In genomic region chr3:39409514-39410136, GRCh38 we compare ENCODE assay signal across 10 cellular contexts. TPM values are rescaled to one million over a fixed set of nuclear protein-coding genes. Genes with fewer than 3 reads are reported as not detected.
DNase-seq lines count a peak whose midpoint lies in the region; ATAC-seq, FAIRE-seq and TF ChIP-seq lines count a peak whose summit lies in the region.
"Had no signal": no experiment of that assay in that cellular context is flagged by ENCODE, and none has a peak within 500 bp of the region (broad histone marks: within the 10 kb centered on the region; RNA-seq: fewer than 3 reads in every experiment).

No MANE protein-coding gene starts in this region.

- H3K4me3 ChIP-seq in DOHH2 (ENCODE audit: low read length): peak overlapping the region; percentile 82
- peak overlapping the region; percentile 94 for H3K4me3 ChIP-seq in Loucy (ENCODE audit: low read length, poor library complexity, severe bottlenecking)
- peak overlapping the region; percentile 8 for H3K4me3 ChIP-seq in adipocyte (ENCODE audit: low read length)
- H3K4me3 ChIP-seq: body of pancreas, Peyer's patch had no signal

- peaks cover 3% of the 10 kb centered on the region for H3K27me3 Mint-ChIP-seq in nephron progenitor cell (ENCODE audit: low read depth, poor library complexity)

- peak overlapping the region; percentile 47 for H3K4me3 Mint-ChIP-seq in nephron progenitor cell

- H4K20me1 ChIP-seq in DOHH2 (ENCODE audit: control insufficient read depth, insufficient read depth, low read depth, low read length) (peaks cover 32% of the 10 kb centered on the region), Loucy (ENCODE audit: insufficient read depth, low read length, poor library complexity, severe bottlenecking) (peaks cover 67% of the 10 kb centered on the region)

- no peaks in the 10 kb centered on the region for H3K9me2 ChIP-seq in DOHH2 (replicated peaks; ENCODE audit: control insufficient read depth, low read length)
- H3K9me2 ChIP-seq in Loucy (replicated peaks; ENCODE audit: low read depth, low read length): no peaks in the 10 kb centered on the region

- peaks cover 39% of the 10 kb centered on the region for H3K4me1 ChIP-seq in DOHH2 (ENCODE audit: control insufficient read depth, low read length)
- H3K4me1 ChIP-seq in Loucy (ENCODE audit: insufficient read depth, low read length, poor library complexity, severe bottlenecking): peaks cover 53% of the 10 kb centered on the region
- H3K4me1 ChIP-seq in adipocyte (ENCODE audit: control insufficient read depth, insufficient read depth, low read length): peaks cover 38% of the 10 kb centered on the region

- H3K36me3 ChIP-seq in DOHH2 (ENCODE audit: control insufficient read depth, low read length): peaks cover 81% of the 10 kb centered on the region
- peaks cover 69% of the 10 kb centered on the region for H3K36me3 ChIP-seq in Loucy (ENCODE audit: insufficient read depth, low read length)
- H3K36me3 ChIP-seq in adipocyte (ENCODE audit: control insufficient read depth, insufficient read depth, low read length, severe bottlenecking): peaks cover 68% of the 10 kb centered on the region

- peak overlapping the region; percentile 87 for H3K9ac ChIP-seq in Loucy (ENCODE audit: low read depth, low read length, poor library complexity, severe bottlenecking)
- H3K9ac ChIP-seq in adipocyte (ENCODE audit: low read length): peak overlapping the region; percentile 52

- H3K9me3 ChIP-seq in DOHH2 (ENCODE audit: control insufficient read depth, insufficient read depth, low read length) (no peaks in the 10 kb centered on the region), Loucy (ENCODE audit: insufficient read depth, low read depth, low read length) (no peaks in the 10 kb centered on the region), adipocyte (ENCODE audit: control insufficient read depth, low read length) (no peaks in the 10 kb centered on the region)
- H3K9me3 ChIP-seq: body of pancreas, Peyer's patch had no signal

- peaks cover 42% of the 10 kb centered on the region for H3K4me1 Mint-ChIP-seq in nephron progenitor cell

- H3K27ac Mint-ChIP-seq in nephron progenitor cell: peak overlapping the region; percentile 97

- H3K79me2 ChIP-seq in DOHH2 (ENCODE audit: control insufficient read depth, low read length) (peaks cover 47% of the 10 kb centered on the region), Loucy (ENCODE audit: insufficient read depth, low read length) (peaks cover 69% of the 10 kb centered on the region)

- peaks cover 63% of the 10 kb centered on the region for H3K36me3 Mint-ChIP-seq in nephron progenitor cell (ENCODE audit: low read depth)

- H3F3A ChIP-seq in DOHH2 (ENCODE audit: control insufficient read depth, insufficient read depth) (peaks cover 80% of the 10 kb centered on the region), Loucy (ENCODE audit: low read depth) (peaks cover 7% of the 10 kb centered on the region; the same call in 1 of the 2 replicates)

- no peak for ATAC-seq in GM18868 (IDR thresholded peaks at IDR 0.05; ENCODE audit: unreplicated experiment)
- ATAC-seq: body of pancreas had no signal

- H3K4me2 ChIP-seq in DOHH2 (ENCODE audit: low read length) (peak overlapping the region; percentile 72), Loucy (ENCODE audit: low read depth, low read length, poor library complexity, severe bottlenecking) (peak overlapping the region; percentile 97)

- H3K9me3 Mint-ChIP-seq in nephron progenitor cell: no peaks in the 10 kb centered on the region

- FAIRE-seq in frontal cortex (lab: Jason Lieb, UNC): no peak

- DNase-seq in adipocyte (ENCODE audit: low read depth) (no peak), nephron progenitor cell (no peak), NOMO-1 (lab: John Stamatoyannopoulos, UW; ENCODE audit: unreplicated experiment in 2 of 2) (no peak), frontal cortex (ENCODE audit: low spot score in 2 of 2) (no peak)
- DNase-seq: Peyer's patch had no signal

- no peaks in the 10 kb centered on the region for H3K27me3 ChIP-seq in DOHH2 (ENCODE audit: control insufficient read depth, low read length)
- H3K27me3 ChIP-seq in Loucy (ENCODE audit: insufficient read depth, low read length, poor library complexity, severe bottlenecking): no peaks in the 10 kb centered on the region
- no peaks in the 10 kb centered on the region for H3K27me3 ChIP-seq in adipocyte (replicated peaks; ENCODE audit: control insufficient read depth, insufficient read depth, low read length)
- H3K27me3 ChIP-seq: body of pancreas, Peyer's patch had no signal

- TF ChIP-seq CTCF in DOHH2 (IDR thresholded peaks at IDR 0.05; ENCODE audit: low read depth, low read length, poor library complexity, severe bottlenecking) (no peak), Loucy (conservative IDR thresholded peaks at IDR 0.05; ENCODE audit: low read length) (no peak), nephron progenitor cell (IDR thresholded peaks at IDR 0.05) (no peak)

- H3K27ac ChIP-seq in DOHH2 (ENCODE audit: low read depth, low read length): no peak overlapping the region
- H3K27ac ChIP-seq: body of pancreas, Peyer's patch had no signal

- no peak overlapping the region for H2AFZ ChIP-seq in Loucy (ENCODE audit: low read length)

RNA-seq across cellular contexts. Expression of gene RPSA, which starts 3.1 kb away (rescaled TPM):
- 1,502 TPM for total RNA-seq in frontal cortex

RNA-seq across cellular contexts. Expression of gene SLC25A38, which starts 26.5 kb away (rescaled TPM):
- total RNA-seq in frontal cortex: 14.3 TPM

RNA-seq across cellular contexts. Expression of gene MOBP, which starts 57.9 kb away (rescaled TPM):
- total RNA-seq in frontal cortex: 0.41 TPM
- total RNA-seq: body of pancreas, liver, Peyer's patch had no signal

Comparison
In these comparisons a context has a peak if more than half of its experiments do, and no peak if none do; other contexts are left out.
1. H3K4me3 ChIP-seq: peak in every context shown above with its lines; median percentile 94 in Loucy; 82 in DOHH2; 8 in adipocyte.